ENCODE assay signal across 8 cellular contexts in the genomic region with DNA sequence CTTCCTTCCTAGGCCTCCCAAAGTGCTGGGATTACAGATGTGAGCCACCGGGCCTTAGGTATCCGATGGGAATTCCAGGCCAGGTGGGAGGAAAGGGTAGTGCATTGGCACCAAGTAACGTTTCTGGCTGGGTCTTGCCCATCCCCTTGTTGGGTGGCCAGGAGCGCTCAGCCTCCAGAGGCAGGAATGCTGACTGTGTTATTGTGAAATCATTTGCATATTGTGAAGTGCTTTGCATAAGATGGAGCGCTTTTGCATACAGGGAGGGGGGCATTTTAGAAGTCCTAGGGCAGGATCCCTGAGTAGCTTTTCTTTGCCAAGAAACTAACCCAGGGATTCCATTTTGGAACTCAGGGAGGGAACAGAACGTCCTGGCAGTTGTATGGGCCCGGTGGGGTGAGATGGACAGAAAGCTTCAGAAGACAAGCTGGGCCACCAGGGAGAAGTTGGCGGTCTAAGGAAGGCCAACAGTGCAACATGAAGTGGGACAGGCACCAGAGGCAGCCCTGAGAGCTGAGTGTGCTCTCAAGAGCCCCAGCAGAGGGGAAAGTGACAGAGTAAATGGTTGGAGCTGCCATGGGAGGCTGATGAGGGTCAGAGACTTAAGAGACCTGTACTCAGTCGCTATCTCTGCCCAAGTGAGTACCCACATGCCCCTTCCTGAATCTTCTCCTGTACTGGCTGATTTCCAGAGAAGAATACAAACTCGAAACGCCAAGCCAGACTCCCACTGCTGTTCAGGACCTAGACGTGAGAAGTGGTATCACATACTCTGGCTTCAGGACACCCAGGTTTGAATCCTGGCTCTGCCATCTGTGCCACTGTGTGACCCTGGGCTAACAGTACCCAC. TPM values are rescaled to one million over a fixed set of nuclear protein-coding genes. Genes with fewer than 3 reads are reported as not detected.
DNase-seq lines count a peak whose midpoint lies in the region; ATAC-seq and TF ChIP-seq lines count a peak whose summit lies in the region.

No MANE protein-coding gene starts in this region.

- no peaks in the 10 kb centered on the region for H4K20me1 ChIP-seq in HCT116 (ENCODE audit: insufficient read depth)

- 51% methylated on average over 8 of the region's 12 CpGs; no CpG with 5 or more reads in 1 of the 2 donors for WGBS in gastroesophageal sphincter (ENCODE audit: low coverage in 1 of 2), 2 donors

- RAD21 ChIA-PET in HCT116 (lab: Charles Lee; ENCODE audit: low non-redundant PET in 1 of 2, low total read pairs in 2 of 2, uncharacterized antibody in 2 of 2, unreplicated experiment in 2 of 2), result interaction anchor here in 1 of 2 experiments (0.7 kb wide), 1 partner anchor 9 kb away, joined by 3 read pairs; no protein-coding TSS in a partner anchor

- no peaks in the 10 kb centered on the region for H3K9me3 ChIP-seq in HCT116 (ENCODE audit: control insufficient read depth in 1 of 2, insufficient read depth in 1 of 2, low read depth in 1 of 2, low read length in 2 of 2)
- H3K9me3 ChIP-seq in WERI-Rb-1 (ENCODE audit: severe bottlenecking), result no peaks in the 10 kb centered on the region
- no peaks in the 10 kb centered on the region for H3K9me3 ChIP-seq in gastroesophageal sphincter
- no peaks in the 10 kb centered on the region for H3K9me3 ChIP-seq in skeletal muscle tissue (ENCODE audit: control insufficient read depth in 3 of 3, low read length in 3 of 3)

- peaks cover 7% of the 10 kb centered on the region; the same call in 1 of the 2 replicates for H3K79me2 ChIP-seq in HCT116 (ENCODE audit: insufficient read depth, low read length)

- TF ChIP-seq CTCF in HCT116 (IDR thresholded peaks at IDR 0.05 in 2 of 3, conservative IDR thresholded peaks at IDR 0.05 in 1 of 3; ENCODE audit: borderline replicate concordance in 1 of 3, insufficient read depth in 1 of 3, low read depth in 2 of 3, low read length in 2 of 3) (no peak), WERI-Rb-1 (IDR thresholded peaks at IDR 0.05; ENCODE audit: low read depth, low read length) (no peak), gastroesophageal sphincter (IDR thresholded peaks at IDR 0.05) (peak in 2 of 4 experiments; percentile 19 to 21)

- intact Hi-C loops in HCT116 (cut with micrococcal nuclease), result no loop called here

- peak overlapping the region; percentile 81 for H3K4me2 ChIP-seq in HCT116 (ENCODE audit: low read length)

- H3K4me3 ChIP-seq in HCT116 (replicated peaks in 1 of 2; ENCODE audit: low read depth in 1 of 2, low read length in 2 of 2) (peak overlapping the region; percentile 55 to 74), WERI-Rb-1 (ENCODE audit: low read depth, low read length) (peak overlapping the region; percentile 77), gastroesophageal sphincter (peak overlapping the region; percentile 41 to 89), skeletal muscle tissue (ENCODE audit: low read length in 3 of 3) (peak overlapping the region; percentile 76 to 89 (median 78))

- H3K27ac ChIP-seq in HCT116 (ENCODE audit: low read depth, low read length) (peak overlapping the region; percentile 98), WERI-Rb-1 (peak overlapping the region; percentile 82), gastroesophageal sphincter (peak overlapping the region; percentile 85 to 96 (median 94)), skeletal muscle tissue (ENCODE audit: low read depth, low read length) (peak overlapping the region; percentile 88)

- BruUV-seq in HCT116 (replicated peaks; lab: Mats Ljungman, UMichigan), result TSS peak; percentile 95

- H3K27me3 ChIP-seq in HCT116 (ENCODE audit: insufficient read depth, low read length), result no peaks in the 10 kb centered on the region
- H3K27me3 ChIP-seq in WERI-Rb-1 (ENCODE audit: insufficient read depth, low read depth, severe bottlenecking), result no peaks in the 10 kb centered on the region
- no peaks in the 10 kb centered on the region for H3K27me3 ChIP-seq in gastroesophageal sphincter
- H3K27me3 ChIP-seq in skeletal muscle tissue (ENCODE audit: control insufficient read depth in 3 of 3, insufficient read depth in 3 of 3, low read length in 3 of 3), result no peaks in the 10 kb centered on the region

- no peak for TF ChIP-seq POLR2A in HCT116 (IDR thresholded peaks at IDR 0.05; ENCODE audit: borderline replicate concordance, extremely low read depth, insufficient read depth, insufficient read length)
- no peak for TF ChIP-seq POLR2A in gastroesophageal sphincter (IDR thresholded peaks at IDR 0.05)

- POLR2A ChIA-PET in HCT116 (lab: Charles Lee), result interaction anchor here (1.5 kb wide), 1 partner anchor 33 kb away, joined by 5 read pairs; no protein-coding TSS in a partner anchor

- ATAC-seq in HCT116 (no peak), gastroesophageal sphincter (no peak), HG03457 (IDR thresholded peaks at IDR 0.05; ENCODE audit: unreplicated experiment) (no peak), GM21367 (IDR thresholded peaks at IDR 0.05; ENCODE audit: unreplicated experiment) (no peak)

- CTCF ChIA-PET in HCT116 (lab: Charles Lee), result interaction anchor here (1.1 to 1.7 kb wide), 3 partner anchors 8 to 52 kb away, joined by 4 to 8 read pairs (median 5); no protein-coding TSS in a partner anchor

- TF ChIP-seq RAD21 in HCT116 (IDR thresholded peaks at IDR 0.05; ENCODE audit: low read depth), result no peak

- no peak overlapping the region for H2AFZ ChIP-seq in HCT116 (ENCODE audit: low read depth, low read length, poor library complexity, severe bottlenecking)

- H3K9me2 ChIP-seq in HCT116 (ENCODE audit: insufficient read depth), result no peaks in the 10 kb centered on the region

- no peak for DNase-seq in HCT116 (ENCODE audit: low read depth, low spot score)
- no peak for DNase-seq in WERI-Rb-1
- no peak for DNase-seq in kidney glomerular epithelial cell (lab: John Stamatoyannopoulos, UW)
- no peak for DNase-seq in NCI-H2081 (lab: John Stamatoyannopoulos, UW)

- H3K4me1 ChIP-seq in HCT116 (ENCODE audit: control insufficient read depth in 1 of 2, insufficient read depth in 2 of 2, low read length in 2 of 2), result peaks cover 19 to 22% of the 10 kb centered on the region in 2 experiments
- H3K4me1 ChIP-seq in gastroesophageal sphincter, result peaks cover 0 to 47% (median 27%) of the 10 kb centered on the region in 3 donors
- peaks cover 27 to 33% (median 30%) of the 10 kb centered on the region in 3 donors for H3K4me1 ChIP-seq in skeletal muscle tissue (ENCODE audit: control insufficient read depth in 3 of 3, insufficient read depth in 3 of 3, low read length in 3 of 3)

- no peak for TF ChIP-seq EP300 in gastroesophageal sphincter (IDR thresholded peaks at IDR 0.05)

- no peaks in the 10 kb centered on the region for H3K36me3 ChIP-seq in HCT116 (ENCODE audit: control insufficient read depth in 1 of 2, insufficient read depth in 2 of 2, low read length in 2 of 2)
- H3K36me3 ChIP-seq in WERI-Rb-1, result no peaks in the 10 kb centered on the region; the same call in none of the 2 replicates
- H3K36me3 ChIP-seq in gastroesophageal sphincter, result peaks cover 0 to 22% of the 10 kb centered on the region in 2 donors
- peaks cover 4 to 13% (median 7%) of the 10 kb centered on the region in 3 donors for H3K36me3 ChIP-seq in skeletal muscle tissue (ENCODE audit: control insufficient read depth in 3 of 3, insufficient read depth in 3 of 3, low read length in 3 of 3)

- H3K9ac ChIP-seq in HCT116 (ENCODE audit: low read length), result peak overlapping the region; percentile 78
- peak overlapping the region; percentile 85 to 88 (median 86) for H3K9ac ChIP-seq in skeletal muscle tissue (ENCODE audit: low read depth in 1 of 3, low read length in 3 of 3)

TF ChIP-seq in HCT116, 20 proteins besides CTCF, POLR2A, EP300 and RAD21:
- TF ChIP-seq CBX3 (IDR thresholded peaks at IDR 0.05; ENCODE audit: low read depth), result no peak

RNA-seq across cellular contexts. Expression of a gene that starts 1.3 kb away (rescaled TPM):
- total RNA-seq in HCT116 (2021; ENCODE audit: unreplicated experiment) (23.9 TPM), gastroesophageal sphincter (100 to 1,000 TPM in 1 of 4 donors, 10 to 100 TPM in 3; 68.8 to 218 (median 78.9) TPM), skeletal muscle tissue (16.7 TPM)
- polyA plus RNA-seq in HCT116 (2012), result 15.9 and 17.1 TPM in 2 replicates

RNA-seq across cellular contexts. Expression of a gene that starts 19.1 kb away (rescaled TPM):
- total RNA-seq in HCT116 (2021; ENCODE audit: unreplicated experiment) (155 TPM), gastroesophageal sphincter (100 to 1,000 TPM; 169 to 194 (median 179) TPM), skeletal muscle tissue (146 TPM)
- polyA plus RNA-seq in HCT116 (2012), result 224 and 256 TPM in 2 replicates

RNA-seq across cellular contexts. Expression of a gene that starts 28.8 kb away (rescaled TPM):
- total RNA-seq in HCT116 (2021; ENCODE audit: unreplicated experiment) (0.32 TPM), gastroesophageal sphincter (10 to 100 TPM in 3 of 4 donors, 1 to 10 TPM in 1; 4.2 to 32.4 (median 14.7) TPM), skeletal muscle tissue (2.6 TPM)
- not detected in 2 replicates for polyA plus RNA-seq in HCT116 (2012)

RNA-seq across cellular contexts. Expression of a gene that starts 41.8 kb away (rescaled TPM):
- 0.57 TPM for total RNA-seq in HCT116 (2021; ENCODE audit: unreplicated experiment)
- 0.17 and 0.41 TPM in 2 replicates for polyA plus RNA-seq in HCT116 (2012)
- under 1 TPM in 2 of 4 donors, not detected in 2; 0.23 to 0.27 TPM for total RNA-seq in gastroesophageal sphincter
- total RNA-seq in skeletal muscle tissue, result 44.9 TPM

RNA-seq across cellular contexts. Expression of a gene that starts 54.6 kb away (rescaled TPM):
- total RNA-seq in HCT116 (2021; ENCODE audit: unreplicated experiment) (0.25 TPM), gastroesophageal sphincter (under 1 TPM in 2 of 4 donors, not detected in 2; 0.12 to 0.13 TPM), skeletal muscle tissue (1.6 TPM)
- polyA plus RNA-seq in HCT116 (2012), result 0.12 and 0.18 TPM in 2 replicates
